1 cellular context compared by ENCODE assay signal in the genomic region with DNA sequence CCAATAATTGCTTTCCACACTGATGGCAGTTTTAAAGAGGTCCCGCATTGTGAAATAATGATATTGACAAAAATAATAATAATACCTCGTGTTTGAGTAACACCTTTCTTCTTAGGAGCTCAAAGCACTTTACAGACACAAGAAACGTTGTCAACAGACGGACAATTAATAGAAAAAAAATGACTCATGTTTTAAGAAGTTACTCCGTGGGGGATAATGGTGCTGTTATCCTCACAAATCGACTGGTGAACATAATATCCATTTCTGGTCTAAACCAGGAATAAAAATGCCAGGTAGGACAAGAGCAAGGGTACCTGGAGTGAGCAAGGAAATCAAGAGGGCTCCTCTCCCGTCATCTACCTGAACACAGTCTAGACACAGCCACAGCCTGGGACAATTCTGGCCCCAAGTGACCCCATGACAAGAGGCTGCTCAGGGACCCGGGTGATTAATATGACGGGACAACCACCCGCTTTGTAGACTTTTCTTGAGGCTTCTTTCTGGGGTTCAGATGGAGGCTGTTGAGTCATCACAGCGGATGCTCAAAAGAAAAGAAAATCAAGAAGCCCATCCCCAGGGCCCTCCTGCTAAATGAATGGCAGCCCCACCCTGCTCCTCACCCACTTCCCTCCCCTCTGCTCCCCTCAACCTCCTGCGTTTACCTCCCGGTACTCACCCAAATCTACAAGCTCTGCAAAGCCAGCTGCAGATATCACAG.
TF ChIP-seq lines count a peak whose summit lies in the region.

No MANE protein-coding gene starts in this region.

TF ChIP-seq in GM23338, 12 proteins besides CTCF, POLR2A, EP300 and RAD21:
- TF ChIP-seq ETS1 (IDR thresholded peaks at IDR 0.05) (no peak), JUNB (IDR thresholded peaks at IDR 0.05; ENCODE audit: unreplicated experiment) (no peak), EZH2phosphoT487 (IDR thresholded peaks at IDR 0.05; ENCODE audit: unreplicated experiment) (no peak), NANOG (IDR thresholded peaks at IDR 0.05; ENCODE audit: borderline replicate concordance) (no peak), EZH2 (IDR thresholded peaks at IDR 0.05; ENCODE audit: low read depth, unreplicated experiment) (no peak), POLR2AphosphoS5 (IDR thresholded peaks at IDR 0.05; ENCODE audit: low read depth) (no peak), CREB1 (CRISPR knock-in tag; IDR thresholded peaks at IDR 0.05; ENCODE audit: low read depth) (no peak), STAT1 (IDR thresholded peaks at IDR 0.05; ENCODE audit: unreplicated experiment) (no peak), ZNF114 (CRISPR knock-in tag; IDR thresholded peaks at IDR 0.05) (no peak), ZNF331 (CRISPR knock-in tag; IDR thresholded peaks at IDR 0.05; ENCODE audit: low read depth) (no peak), REST (IDR thresholded peaks at IDR 0.05; ENCODE audit: unreplicated experiment) (no peak)
- TF ChIP-seq, protein P1, sequence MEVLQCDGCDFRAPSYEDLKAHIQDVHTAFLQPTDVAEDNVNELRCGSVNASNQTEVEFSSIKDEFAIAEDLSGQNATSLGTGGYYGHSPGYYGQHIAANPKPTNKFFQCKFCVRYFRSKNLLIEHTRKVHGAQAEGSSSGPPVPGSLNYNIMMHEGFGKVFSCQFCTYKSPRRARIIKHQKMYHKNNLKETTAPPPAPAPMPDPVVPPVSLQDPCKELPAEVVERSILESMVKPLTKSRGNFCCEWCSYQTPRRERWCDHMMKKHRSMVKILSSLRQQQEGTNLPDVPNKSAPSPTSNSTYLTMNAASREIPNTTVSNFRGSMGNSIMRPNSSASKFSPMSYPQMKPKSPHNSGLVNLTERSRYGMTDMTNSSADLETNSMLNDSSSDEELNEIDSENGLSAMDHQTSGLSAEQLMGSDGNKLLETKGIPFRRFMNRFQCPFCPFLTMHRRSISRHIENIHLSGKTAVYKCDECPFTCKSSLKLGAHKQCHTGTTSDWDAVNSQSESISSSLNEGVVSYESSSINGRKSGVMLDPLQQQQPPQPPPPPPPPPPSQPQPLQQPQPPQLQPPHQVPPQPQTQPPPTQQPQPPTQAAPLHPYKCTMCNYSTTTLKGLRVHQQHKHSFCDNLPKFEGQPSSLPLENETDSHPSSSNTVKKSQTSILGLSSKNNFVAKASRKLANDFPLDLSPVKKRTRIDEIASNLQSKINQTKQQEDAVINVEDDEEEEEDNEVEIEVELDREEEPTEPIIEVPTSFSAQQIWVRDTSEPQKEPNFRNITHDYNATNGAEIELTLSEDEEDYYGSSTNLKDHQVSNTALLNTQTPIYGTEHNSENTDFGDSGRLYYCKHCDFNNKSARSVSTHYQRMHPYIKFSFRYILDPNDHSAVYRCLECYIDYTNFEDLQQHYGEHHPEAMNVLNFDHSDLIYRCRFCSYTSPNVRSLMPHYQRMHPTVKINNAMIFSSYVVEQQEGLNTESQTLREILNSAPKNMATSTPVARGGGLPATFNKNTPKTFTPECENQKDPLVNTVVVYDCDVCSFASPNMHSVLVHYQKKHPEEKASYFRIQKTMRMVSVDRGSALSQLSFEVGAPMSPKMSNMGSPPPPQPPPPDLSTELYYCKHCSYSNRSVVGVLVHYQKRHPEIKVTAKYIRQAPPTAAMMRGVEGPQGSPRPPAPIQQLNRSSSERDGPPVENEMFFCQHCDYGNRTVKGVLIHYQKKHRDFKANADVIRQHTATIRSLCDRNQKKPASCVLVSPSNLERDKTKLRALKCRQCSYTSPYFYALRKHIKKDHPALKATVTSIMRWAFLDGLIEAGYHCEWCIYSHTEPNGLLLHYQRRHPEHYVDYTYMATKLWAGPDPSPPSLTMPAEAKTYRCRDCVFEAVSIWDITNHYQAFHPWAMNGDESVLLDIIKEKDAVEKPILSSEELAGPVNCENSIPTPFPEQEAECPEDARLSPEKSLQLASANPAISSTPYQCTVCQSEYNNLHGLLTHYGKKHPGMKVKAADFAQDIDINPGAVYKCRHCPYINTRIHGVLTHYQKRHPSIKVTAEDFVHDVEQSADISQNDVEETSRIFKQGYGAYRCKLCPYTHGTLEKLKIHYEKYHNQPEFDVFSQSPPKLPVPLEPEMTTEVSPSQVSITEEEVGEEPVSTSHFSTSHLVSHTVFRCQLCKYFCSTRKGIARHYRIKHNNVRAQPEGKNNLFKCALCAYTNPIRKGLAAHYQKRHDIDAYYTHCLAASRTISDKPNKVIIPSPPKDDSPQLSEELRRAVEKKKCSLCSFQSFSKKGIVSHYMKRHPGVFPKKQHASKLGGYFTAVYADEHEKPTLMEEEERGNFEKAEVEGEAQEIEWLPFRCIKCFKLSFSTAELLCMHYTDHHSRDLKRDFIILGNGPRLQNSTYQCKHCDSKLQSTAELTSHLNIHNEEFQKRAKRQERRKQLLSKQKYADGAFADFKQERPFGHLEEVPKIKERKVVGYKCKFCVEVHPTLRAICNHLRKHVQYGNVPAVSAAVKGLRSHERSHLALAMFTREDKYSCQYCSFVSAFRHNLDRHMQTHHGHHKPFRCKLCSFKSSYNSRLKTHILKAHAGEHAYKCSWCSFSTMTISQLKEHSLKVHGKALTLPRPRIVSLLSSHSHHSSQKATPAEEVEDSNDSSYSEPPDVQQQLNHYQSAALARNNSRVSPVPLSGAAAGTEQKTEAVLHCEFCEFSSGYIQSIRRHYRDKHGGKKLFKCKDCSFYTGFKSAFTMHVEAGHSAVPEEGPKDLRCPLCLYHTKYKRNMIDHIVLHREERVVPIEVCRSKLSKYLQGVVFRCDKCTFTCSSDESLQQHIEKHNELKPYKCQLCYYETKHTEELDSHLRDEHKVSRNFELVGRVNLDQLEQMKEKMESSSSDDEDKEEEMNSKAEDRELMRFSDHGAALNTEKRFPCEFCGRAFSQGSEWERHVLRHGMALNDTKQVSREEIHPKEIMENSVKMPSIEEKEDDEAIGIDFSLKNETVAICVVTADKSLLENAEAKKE (CRISPR knock-in tag; IDR thresholded peaks at IDR 0.05): no peak
